In genomic region chr11:31813242-31813960, GRCh38 we compare ENCODE assay signal across 1 cellular context.
TF ChIP-seq lines count a peak whose summit lies in the region.

No MANE protein-coding gene starts in this region.

TF ChIP-seq in GM12878, 131 proteins besides CTCF, POLR2A, EP300 and RAD21 (continued from another document):
- TF ChIP-seq ZNF274 (IDR thresholded peaks at IDR 0.05; ENCODE audit: insufficient read depth, insufficient read length), result no peak
- no peak for TF ChIP-seq HDAC6 (IDR thresholded peaks at IDR 0.05; ENCODE audit: unreplicated experiment)
- no peak for TF ChIP-seq BCLAF1 (IDR thresholded peaks at IDR 0.05)
- no peak for TF ChIP-seq TCF12 (IDR thresholded peaks at IDR 0.05; ENCODE audit: low read depth, low read length)
- TF ChIP-seq NFIC (IDR thresholded peaks at IDR 0.05; ENCODE audit: low read depth, low read length), result no peak
- TF ChIP-seq CBX5 (IDR thresholded peaks at IDR 0.05; ENCODE audit: low read depth), result no peak
- no peak for TF ChIP-seq SMAD5 (IDR thresholded peaks at IDR 0.05; ENCODE audit: low read depth)
- no peak for TF ChIP-seq RUNX3 (IDR thresholded peaks at IDR 0.05; ENCODE audit: low read length)
- no peak for TF ChIP-seq BCL3 (IDR thresholded peaks at IDR 0.05; ENCODE audit: borderline replicate concordance, insufficient read depth, low read depth, low read length, poor library complexity, severe bottlenecking)
- TF ChIP-seq PBX3 (IDR thresholded peaks at IDR 0.05; ENCODE audit: insufficient replicate concordance, low read depth, low read length), result no peak
